In genomic region chr9:137355445-137356365, GRCh38 we compare ENCODE assay signal across 1 cellular context.
TF ChIP-seq lines count a peak whose summit lies in the region.

No MANE protein-coding gene starts in this region.

TF ChIP-seq in A549, 52 proteins besides CTCF, POLR2A, EP300 and RAD21 (continued from another document):
- no peak for TF ChIP-seq HMGXB4 (CRISPR knock-in tag; IDR thresholded peaks at IDR 0.05; ENCODE audit: borderline replicate concordance)
